In the genomic region with DNA sequence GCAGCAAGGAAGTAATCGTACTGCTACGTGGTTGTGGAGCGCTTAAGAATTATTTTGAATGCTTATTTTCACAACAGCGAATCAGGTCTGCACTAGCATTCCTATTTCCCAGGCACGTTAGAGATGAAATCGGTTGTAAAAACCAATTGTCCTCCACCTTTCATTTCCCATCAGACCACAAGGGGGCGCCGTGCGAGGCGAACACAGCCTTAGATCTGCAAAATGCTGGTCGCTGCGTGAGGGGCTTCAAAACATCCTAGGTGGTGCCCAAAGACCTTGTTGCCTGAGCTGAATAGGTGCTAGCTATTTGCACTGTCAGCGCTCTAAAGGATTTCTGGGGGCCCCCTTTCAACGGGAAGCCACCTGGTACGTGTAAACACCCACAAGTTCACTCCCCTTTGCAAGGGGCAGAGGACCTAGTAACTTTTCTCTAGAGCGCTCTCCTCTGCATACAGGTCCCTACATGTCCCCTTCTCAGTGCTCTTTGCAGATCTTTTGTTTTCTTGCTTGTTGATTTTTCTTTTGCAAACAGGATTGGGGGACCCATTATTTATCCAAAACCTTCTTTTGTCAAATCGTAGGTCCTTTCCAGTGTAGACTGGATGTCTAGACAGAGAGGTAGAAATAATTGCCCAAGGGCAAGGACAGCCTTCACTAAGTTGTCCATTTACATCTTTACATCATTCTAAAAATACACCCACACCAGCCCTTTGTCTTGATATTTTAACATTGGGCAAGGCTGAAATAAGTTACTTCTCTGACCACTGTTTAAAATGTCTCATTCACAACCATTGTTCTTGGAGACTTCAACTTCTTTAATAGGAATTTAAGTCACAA, we compare ENCODE assay signal across 8 cellular contexts. TPM values are rescaled to one million over a fixed set of nuclear protein-coding genes. Genes with fewer than 3 reads are reported as not detected.
A peak's percentile ranks its signal among the peaks of the same experiment; 100 is the strongest.
DNase-seq lines count a peak whose midpoint lies in the region; ATAC-seq and TF ChIP-seq lines count a peak whose summit lies in the region.

No MANE protein-coding gene starts in this region.

- peaks cover 37% of the 10 kb centered on the region for H3K4me1 Mint-ChIP-seq in neural crest cell

- no peak overlapping the region for H3K4me3 Mint-ChIP-seq in neural crest cell

- H3K36me3 ChIP-seq in NT2/D1 (ENCODE audit: insufficient read depth, insufficient read length, low read length): no peaks in the 10 kb centered on the region

- no peaks in the 10 kb centered on the region for H3K27me3 ChIP-seq in NT2/D1 (ENCODE audit: insufficient read depth, insufficient read length)

- H3K36me3 Mint-ChIP-seq in neural crest cell (ENCODE audit: low read depth): peaks cover 2% of the 10 kb centered on the region

- H3K27ac Mint-ChIP-seq in neural crest cell (ENCODE audit: unreplicated experiment): peak overlapping the region; percentile 39

- DNase-seq in Ammon's horn (ENCODE audit: low spot score) (peak; percentile 70), NT2/D1 (ENCODE audit: low read depth, low spot score) (peak; percentile 49), activated T-cell treated with anti-CD3 and anti-CD28 coated beads for 24 hours (ENCODE audit: low read depth) (peak; percentile 62), fibroblast of gingiva (ENCODE audit: low read depth) (peak; percentile 12), neural crest cell (ENCODE audit: low read depth, low spot score) (peak; percentile 83), superior temporal gyrus (ENCODE audit: extremely low spot score) (peak; percentile 85), NCI-H226 (no peak)

- peaks cover 2% of the 10 kb centered on the region for H3K9me3 Mint-ChIP-seq in neural crest cell

- TF ChIP-seq CTCF in neural crest cell (conservative IDR thresholded peaks at IDR 0.05): peak; percentile 85

- no peaks in the 10 kb centered on the region; the same call in 1 of the 2 replicates for H3K9me3 ChIP-seq in NT2/D1 (ENCODE audit: insufficient read depth, low read length)

- no peak overlapping the region for H3K9ac ChIP-seq in NT2/D1 (ENCODE audit: insufficient read length, low read depth)

- H3K4me1 ChIP-seq in NT2/D1 (ENCODE audit: insufficient read depth, insufficient read length): peaks cover 4% of the 10 kb centered on the region

- peak; percentile 62 for ATAC-seq in GM21619 (IDR thresholded peaks at IDR 0.05; ENCODE audit: unreplicated experiment)

- H3K4me3 ChIP-seq in NT2/D1 (ENCODE audit: insufficient read length, low read depth): no peak overlapping the region

- no peaks in the 10 kb centered on the region for H3K27me3 Mint-ChIP-seq in neural crest cell (ENCODE audit: low read depth)

RNA-seq across cellular contexts. Expression of gene NEDD9, which starts 59.7 kb away (rescaled TPM):
- 14.1 and 15.7 TPM in 2 replicates for total RNA-seq in neural crest cell
